ENCODE assay signal across 6 cellular contexts in the genomic region with DNA sequence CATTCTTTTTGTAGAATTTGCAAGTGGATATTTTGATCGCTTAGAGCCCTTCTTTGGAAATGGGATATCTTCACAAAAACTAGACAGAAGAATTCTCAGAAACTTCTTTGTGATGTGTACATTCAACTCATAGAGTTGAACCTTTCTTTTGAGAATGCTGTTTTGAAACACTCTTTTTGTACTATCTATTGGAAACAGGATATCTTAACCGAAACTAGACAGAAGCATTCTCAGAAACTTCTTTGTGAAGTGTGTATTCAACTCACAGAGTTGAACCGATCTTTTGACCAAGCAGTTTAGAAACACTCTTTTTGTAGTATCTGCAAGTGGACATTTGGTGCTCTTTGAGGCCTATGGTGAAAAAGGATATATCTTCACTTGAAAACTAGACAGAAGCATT.
DNase-seq lines count a peak whose midpoint lies in the region; ATAC-seq and TF ChIP-seq lines count a peak whose summit lies in the region.
"Not testable (repeated sequence)": the region's sequence is repeated elsewhere in the genome, so short reads cannot be mapped to it uniquely, and the experiment has no call there.

No MANE protein-coding gene starts in this region.

- not testable (repeated sequence) for DNase-seq in DND-41; activated CD4-positive, alpha-beta memory T cell treated with anti-CD3 and anti-CD28 coated beads for 36 hours; activated T-cell treated with anti-CD3 and anti-CD28 coated beads, Interleukin-2, amount 50 U/mL, for 24 hours; naive thymus-derived CD4-positive, alpha-beta T cell

- peaks cover 15% of the 10 kb centered on the region for H3K4me1 Mint-ChIP-seq in T-helper 1 cell treated with Interleukin-12 subunit alpha and Interleukin-12 subunit beta and Interleukin-4 antibody, amounts not matched to agents 30 μg/mL and 1 μg/mL, for 36 hours (ENCODE audit: low read depth)
- H3K4me1 Mint-ChIP-seq in activated CD4-positive, alpha-beta memory T cell treated with anti-CD3 and anti-CD28 coated beads for 36 hours (ENCODE audit: low read depth) = peaks cover 70% of the 10 kb centered on the region
- peaks cover 69% of the 10 kb centered on the region for H3K4me1 Mint-ChIP-seq in activated T-cell treated with anti-CD3 and anti-CD28 coated beads, Interleukin-2, amount 50 U/mL, for 24 hours (ENCODE audit: low read depth)
- H3K4me1 Mint-ChIP-seq in activated naive CD4-positive, alpha-beta T cell treated with anti-CD3 and anti-CD28 coated beads, Interleukin-2, amount 50 U/mL, for 24 hours = peaks cover 81% of the 10 kb centered on the region
- peaks cover 17 to 82% (median 77%) of the 10 kb centered on the region in 7 donors for H3K4me1 Mint-ChIP-seq in naive thymus-derived CD4-positive, alpha-beta T cell

- ATAC-seq in DND-41 (ENCODE audit: insufficient read depth, low read depth) = peak; percentile 43
- ATAC-seq in naive thymus-derived CD4-positive, alpha-beta T cell = not testable (repeated sequence)

- not testable (repeated sequence) for H3K79me2 ChIP-seq in DND-41 (ENCODE audit: insufficient read depth, low read length)

- peak overlapping the region; percentile 73 for H3K27ac Mint-ChIP-seq in T-helper 1 cell treated with Interleukin-12 subunit alpha and Interleukin-12 subunit beta and Interleukin-4 antibody, amounts not matched to agents 30 μg/mL and 1 μg/mL, for 36 hours
- H3K27ac Mint-ChIP-seq in activated CD4-positive, alpha-beta memory T cell treated with anti-CD3 and anti-CD28 coated beads for 36 hours = peak overlapping the region; percentile 88
- peak overlapping the region; percentile 76 for H3K27ac Mint-ChIP-seq in activated T-cell treated with anti-CD3 and anti-CD28 coated beads, Interleukin-2, amount 50 U/mL, for 24 hours
- peak overlapping the region; percentile 91 for H3K27ac Mint-ChIP-seq in activated naive CD4-positive, alpha-beta T cell treated with anti-CD3 and anti-CD28 coated beads, Interleukin-2, amount 50 U/mL, for 24 hours
- H3K27ac Mint-ChIP-seq in naive thymus-derived CD4-positive, alpha-beta T cell = peak overlapping the region; percentile 56 to 96 (median 80)

- peaks cover 33% of the 10 kb centered on the region for H3K36me3 Mint-ChIP-seq in T-helper 1 cell treated with Interleukin-12 subunit alpha and Interleukin-12 subunit beta and Interleukin-4 antibody, amounts not matched to agents 30 μg/mL and 1 μg/mL, for 36 hours (ENCODE audit: low read depth)
- H3K36me3 Mint-ChIP-seq in activated CD4-positive, alpha-beta memory T cell treated with anti-CD3 and anti-CD28 coated beads for 36 hours = peaks cover 64% of the 10 kb centered on the region
- H3K36me3 Mint-ChIP-seq in activated T-cell treated with anti-CD3 and anti-CD28 coated beads, Interleukin-2, amount 50 U/mL, for 24 hours (ENCODE audit: low read depth) = peaks cover 63% of the 10 kb centered on the region
- peaks cover 12% of the 10 kb centered on the region for H3K36me3 Mint-ChIP-seq in activated naive CD4-positive, alpha-beta T cell treated with anti-CD3 and anti-CD28 coated beads, Interleukin-2, amount 50 U/mL, for 24 hours
- peaks cover 0 to 59% (median 6%) of the 10 kb centered on the region in 5 donors for H3K36me3 Mint-ChIP-seq in naive thymus-derived CD4-positive, alpha-beta T cell

- CTCF ChIA-PET in activated CD4-positive, alpha-beta memory T cell treated with anti-CD3 and anti-CD28 coated beads for 36 hours (lab: Charles Lee); naive thymus-derived CD4-positive, alpha-beta T cell (lab: Charles Lee): not testable (repeated sequence)

- H3K4me1 ChIP-seq in DND-41 (ENCODE audit: insufficient read depth, low read length) = peaks cover 83% of the 10 kb centered on the region
- H3K4me1 ChIP-seq in naive thymus-derived CD4-positive, alpha-beta T cell (ENCODE audit: control insufficient read depth in 2 of 2, insufficient read depth in 2 of 2, low read length in 2 of 2) = peaks cover 0 to 48% of the 10 kb centered on the region in 2 donors

- H3K9ac ChIP-seq in DND-41 (ENCODE audit: low read depth, low read length) = peak overlapping the region; percentile 53

- not testable (repeated sequence) for TF ChIP-seq CTCF in DND-41 (IDR thresholded peaks at IDR 0.05; ENCODE audit: borderline replicate concordance, extremely low read depth, low read length, poor library complexity, severe bottlenecking)

- not testable (repeated sequence) for H3K4me2 ChIP-seq in DND-41 (ENCODE audit: insufficient read depth, low read length)

- H3K9me3 Mint-ChIP-seq in T-helper 1 cell treated with Interleukin-12 subunit alpha and Interleukin-12 subunit beta and Interleukin-4 antibody, amounts not matched to agents 30 μg/mL and 1 μg/mL, for 36 hours = peaks cover 31% of the 10 kb centered on the region
- peaks cover 26% of the 10 kb centered on the region for H3K9me3 Mint-ChIP-seq in activated CD4-positive, alpha-beta memory T cell treated with anti-CD3 and anti-CD28 coated beads for 36 hours
- H3K9me3 Mint-ChIP-seq in activated T-cell treated with anti-CD3 and anti-CD28 coated beads, Interleukin-2, amount 50 U/mL, for 24 hours; activated naive CD4-positive, alpha-beta T cell treated with anti-CD3 and anti-CD28 coated beads, Interleukin-2, amount 50 U/mL, for 24 hours: not testable (repeated sequence)
- H3K9me3 Mint-ChIP-seq in naive thymus-derived CD4-positive, alpha-beta T cell = peaks cover 0 to 29% (median 4%) of the 10 kb centered on the region in 11 donors

- POLR2A ChIA-PET in activated CD4-positive, alpha-beta memory T cell treated with anti-CD3 and anti-CD28 coated beads for 36 hours (lab: Charles Lee); naive thymus-derived CD4-positive, alpha-beta T cell (lab: Charles Lee): not testable (repeated sequence)

- not testable (repeated sequence) for H3K36me3 ChIP-seq in DND-41 (ENCODE audit: insufficient read depth, low read length); naive thymus-derived CD4-positive, alpha-beta T cell (ENCODE audit: control insufficient read depth in 2 of 3, insufficient read depth in 3 of 3, low read length in 3 of 3)

- peak overlapping the region; percentile 51; the same call in 1 of the 2 replicates for H2AFZ ChIP-seq in DND-41 (ENCODE audit: low read depth, low read length)

- not testable (repeated sequence) for H3K9me3 ChIP-seq in DND-41 (ENCODE audit: insufficient read depth, low read length, severe bottlenecking); naive thymus-derived CD4-positive, alpha-beta T cell (ENCODE audit: control insufficient read depth in 2 of 3, low read length in 3 of 3)

- peak overlapping the region; percentile 90 for H3K27ac ChIP-seq in DND-41 (ENCODE audit: low read length)
- not testable (repeated sequence) for H3K27ac ChIP-seq in naive thymus-derived CD4-positive, alpha-beta T cell (ENCODE audit: low read depth, low read length)

- not testable (repeated sequence) for H3K4me3 ChIP-seq in DND-41 (ENCODE audit: low read depth in 1 of 2, low read length in 2 of 2); naive thymus-derived CD4-positive, alpha-beta T cell (ENCODE audit: low read length)

- H3K4me3 Mint-ChIP-seq in T-helper 1 cell treated with Interleukin-12 subunit alpha and Interleukin-12 subunit beta and Interleukin-4 antibody, amounts not matched to agents 30 μg/mL and 1 μg/mL, for 36 hours; activated CD4-positive, alpha-beta memory T cell treated with anti-CD3 and anti-CD28 coated beads for 36 hours: not testable (repeated sequence)
- peak overlapping the region; percentile 18 for H3K4me3 Mint-ChIP-seq in activated T-cell treated with anti-CD3 and anti-CD28 coated beads, Interleukin-2, amount 50 U/mL, for 24 hours
- peak overlapping the region; percentile 56 for H3K4me3 Mint-ChIP-seq in activated naive CD4-positive, alpha-beta T cell treated with anti-CD3 and anti-CD28 coated beads, Interleukin-2, amount 50 U/mL, for 24 hours
- H3K4me3 Mint-ChIP-seq in naive thymus-derived CD4-positive, alpha-beta T cell = peak overlapping the region in 9 of 10 donors; percentile 9 to 75 (median 68)

- intact Hi-C loops in activated CD4-positive, alpha-beta memory T cell treated with anti-CD3 and anti-CD28 coated beads for 36 hours (cut with micrococcal nuclease) = not testable (repeated sequence)
- intact Hi-C loops in naive thymus-derived CD4-positive, alpha-beta T cell (cut with micrococcal nuclease) = loop anchor here (5.0 kb wide), 1 partner anchor 33 kb away; no protein-coding TSS in a partner anchor

- H3K27me3 Mint-ChIP-seq in T-helper 1 cell treated with Interleukin-12 subunit alpha and Interleukin-12 subunit beta and Interleukin-4 antibody, amounts not matched to agents 30 μg/mL and 1 μg/mL, for 36 hours (ENCODE audit: low read depth); activated CD4-positive, alpha-beta memory T cell treated with anti-CD3 and anti-CD28 coated beads for 36 hours; activated T-cell treated with anti-CD3 and anti-CD28 coated beads, Interleukin-2, amount 50 U/mL, for 24 hours; activated naive CD4-positive, alpha-beta T cell treated with anti-CD3 and anti-CD28 coated beads, Interleukin-2, amount 50 U/mL, for 24 hours; naive thymus-derived CD4-positive, alpha-beta T cell: not testable (repeated sequence)

- H3K27me3 ChIP-seq in DND-41 (ENCODE audit: insufficient read depth, low read length, poor library complexity); naive thymus-derived CD4-positive, alpha-beta T cell (ENCODE audit: control insufficient read depth in 2 of 2, insufficient read depth in 2 of 2, low read length in 2 of 2): not testable (repeated sequence)

- H4K20me1 ChIP-seq in DND-41 (ENCODE audit: insufficient read depth, low read length) = not testable (repeated sequence)
